In the genomic region with DNA sequence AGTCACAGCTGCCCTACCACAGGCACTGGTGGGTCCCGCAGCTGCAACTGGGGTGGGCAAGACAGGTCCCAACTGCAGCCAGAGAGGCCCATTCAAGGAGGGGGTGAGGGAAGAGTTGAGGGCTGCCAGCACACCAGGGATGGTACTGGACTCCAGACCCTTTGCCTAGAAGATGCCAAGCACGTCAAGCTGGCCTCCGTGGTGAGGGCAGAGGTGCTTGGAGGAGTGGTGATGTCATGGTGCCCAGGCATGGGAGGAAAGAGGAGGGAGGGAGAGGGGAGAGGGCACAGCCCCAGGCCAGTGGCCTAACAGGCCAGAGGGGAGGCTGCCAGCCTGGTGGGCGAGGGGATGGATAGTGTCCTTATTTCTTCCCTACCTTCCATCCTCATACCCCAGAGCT, we compare ENCODE assay signal across 3 cellular contexts.
TF ChIP-seq lines count a peak whose summit lies in the region.

No MANE protein-coding gene starts in this region.

TF ChIP-seq in H1, 55 proteins besides CTCF, POLR2A, EP300 and RAD21:
- TF ChIP-seq KDM1A (IDR thresholded peaks at IDR 0.05; ENCODE audit: borderline replicate concordance, low read length) (no peak), NANOG (IDR thresholded peaks at IDR 0.05; ENCODE audit: insufficient read depth, low read depth, low read length, poor library complexity, severe bottlenecking) (no peak), SP2 (IDR thresholded peaks at IDR 0.05; ENCODE audit: low read length) (no peak), SIN3A (conservative IDR thresholded peaks at IDR 0.05 in 1 of 2, IDR thresholded peaks at IDR 0.05 in 1 of 2; ENCODE audit: low read depth in 1 of 2, low read length in 2 of 2) (no peak), JUN (IDR thresholded peaks at IDR 0.05; ENCODE audit: low read depth, low read length) (no peak), CTBP2 (IDR thresholded peaks at IDR 0.05; ENCODE audit: borderline replicate concordance, insufficient read depth, insufficient read length, low read length) (no peak), KDM5A (IDR thresholded peaks at IDR 0.05; ENCODE audit: low read length) (no peak), TEAD4 (IDR thresholded peaks at IDR 0.05; ENCODE audit: low read depth, low read length) (no peak)
TF ChIP-seq in H1: peak in this region for 0.

TF ChIP-seq in SK-N-SH treated with all-trans-retinoic acid at 6 μM for 48 hours, 23 proteins besides CTCF, POLR2A, EP300 and RAD21:
- TF ChIP-seq ZNF565 (CRISPR knock-in tag; conservative IDR thresholded peaks at IDR 0.05; ENCODE audit: low read depth) (no peak), ZC3H10 (CRISPR knock-in tag; IDR thresholded peaks at IDR 0.05) (no peak), ZNF70 (CRISPR knock-in tag; IDR thresholded peaks at IDR 0.05) (no peak), TOX (CRISPR knock-in tag; IDR thresholded peaks at IDR 0.05; ENCODE audit: borderline replicate concordance) (no peak), ESRRG (CRISPR knock-in tag; IDR thresholded peaks at IDR 0.05) (no peak), PPARA (CRISPR knock-in tag; IDR thresholded peaks at IDR 0.05; ENCODE audit: borderline replicate concordance) (no peak), ZFP30 (CRISPR knock-in tag; IDR thresholded peaks at IDR 0.05) (no peak), GLIS3 (CRISPR knock-in tag; IDR thresholded peaks at IDR 0.05) (no peak), BACH2 (CRISPR knock-in tag; IDR thresholded peaks at IDR 0.05; ENCODE audit: borderline replicate concordance) (no peak), TCF4 (CRISPR knock-in tag; IDR thresholded peaks at IDR 0.05; ENCODE audit: borderline replicate concordance) (no peak)
- TF ChIP-seq, protein P1, sequence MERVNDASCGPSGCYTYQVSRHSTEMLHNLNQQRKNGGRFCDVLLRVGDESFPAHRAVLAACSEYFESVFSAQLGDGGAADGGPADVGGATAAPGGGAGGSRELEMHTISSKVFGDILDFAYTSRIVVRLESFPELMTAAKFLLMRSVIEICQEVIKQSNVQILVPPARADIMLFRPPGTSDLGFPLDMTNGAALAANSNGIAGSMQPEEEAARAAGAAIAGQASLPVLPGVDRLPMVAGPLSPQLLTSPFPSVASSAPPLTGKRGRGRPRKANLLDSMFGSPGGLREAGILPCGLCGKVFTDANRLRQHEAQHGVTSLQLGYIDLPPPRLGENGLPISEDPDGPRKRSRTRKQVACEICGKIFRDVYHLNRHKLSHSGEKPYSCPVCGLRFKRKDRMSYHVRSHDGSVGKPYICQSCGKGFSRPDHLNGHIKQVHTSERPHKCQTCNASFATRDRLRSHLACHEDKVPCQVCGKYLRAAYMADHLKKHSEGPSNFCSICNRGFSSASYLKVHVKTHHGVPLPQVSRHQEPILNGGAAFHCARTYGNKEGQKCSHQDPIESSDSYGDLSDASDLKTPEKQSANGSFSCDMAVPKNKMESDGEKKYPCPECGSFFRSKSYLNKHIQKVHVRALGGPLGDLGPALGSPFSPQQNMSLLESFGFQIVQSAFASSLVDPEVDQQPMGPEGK (CRISPR knock-in tag; IDR thresholded peaks at IDR 0.05; ENCODE audit: borderline replicate concordance): no peak
- TF ChIP-seq, protein P2, sequence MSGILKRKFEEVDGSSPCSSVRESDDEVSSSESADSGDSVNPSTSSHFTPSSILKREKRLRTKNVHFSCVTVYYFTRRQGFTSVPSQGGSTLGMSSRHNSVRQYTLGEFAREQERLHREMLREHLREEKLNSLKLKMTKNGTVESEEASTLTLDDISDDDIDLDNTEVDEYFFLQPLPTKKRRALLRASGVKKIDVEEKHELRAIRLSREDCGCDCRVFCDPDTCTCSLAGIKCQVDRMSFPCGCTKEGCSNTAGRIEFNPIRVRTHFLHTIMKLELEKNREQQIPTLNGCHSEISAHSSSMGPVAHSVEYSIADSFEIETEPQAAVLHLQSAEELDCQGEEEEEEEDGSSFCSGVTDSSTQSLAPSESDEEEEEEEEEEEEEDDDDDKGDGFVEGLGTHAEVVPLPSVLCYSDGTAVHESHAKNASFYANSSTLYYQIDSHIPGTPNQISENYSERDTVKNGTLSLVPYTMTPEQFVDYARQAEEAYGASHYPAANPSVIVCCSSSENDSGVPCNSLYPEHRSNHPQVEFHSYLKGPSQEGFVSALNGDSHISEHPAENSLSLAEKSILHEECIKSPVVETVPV (CRISPR knock-in tag; IDR thresholded peaks at IDR 0.05): no peak
- TF ChIP-seq, protein P3, sequence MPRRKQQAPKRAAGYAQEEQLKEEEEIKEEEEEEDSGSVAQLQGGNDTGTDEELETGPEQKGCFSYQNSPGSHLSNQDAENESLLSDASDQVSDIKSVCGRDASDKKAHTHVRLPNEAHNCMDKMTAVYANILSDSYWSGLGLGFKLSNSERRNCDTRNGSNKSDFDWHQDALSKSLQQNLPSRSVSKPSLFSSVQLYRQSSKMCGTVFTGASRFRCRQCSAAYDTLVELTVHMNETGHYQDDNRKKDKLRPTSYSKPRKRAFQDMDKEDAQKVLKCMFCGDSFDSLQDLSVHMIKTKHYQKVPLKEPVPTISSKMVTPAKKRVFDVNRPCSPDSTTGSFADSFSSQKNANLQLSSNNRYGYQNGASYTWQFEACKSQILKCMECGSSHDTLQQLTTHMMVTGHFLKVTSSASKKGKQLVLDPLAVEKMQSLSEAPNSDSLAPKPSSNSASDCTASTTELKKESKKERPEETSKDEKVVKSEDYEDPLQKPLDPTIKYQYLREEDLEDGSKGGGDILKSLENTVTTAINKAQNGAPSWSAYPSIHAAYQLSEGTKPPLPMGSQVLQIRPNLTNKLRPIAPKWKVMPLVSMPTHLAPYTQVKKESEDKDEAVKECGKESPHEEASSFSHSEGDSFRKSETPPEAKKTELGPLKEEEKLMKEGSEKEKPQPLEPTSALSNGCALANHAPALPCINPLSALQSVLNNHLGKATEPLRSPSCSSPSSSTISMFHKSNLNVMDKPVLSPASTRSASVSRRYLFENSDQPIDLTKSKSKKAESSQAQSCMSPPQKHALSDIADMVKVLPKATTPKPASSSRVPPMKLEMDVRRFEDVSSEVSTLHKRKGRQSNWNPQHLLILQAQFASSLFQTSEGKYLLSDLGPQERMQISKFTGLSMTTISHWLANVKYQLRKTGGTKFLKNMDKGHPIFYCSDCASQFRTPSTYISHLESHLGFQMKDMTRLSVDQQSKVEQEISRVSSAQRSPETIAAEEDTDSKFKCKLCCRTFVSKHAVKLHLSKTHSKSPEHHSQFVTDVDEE (CRISPR knock-in tag; IDR thresholded peaks at IDR 0.05): no peak
- TF ChIP-seq, protein P4, sequence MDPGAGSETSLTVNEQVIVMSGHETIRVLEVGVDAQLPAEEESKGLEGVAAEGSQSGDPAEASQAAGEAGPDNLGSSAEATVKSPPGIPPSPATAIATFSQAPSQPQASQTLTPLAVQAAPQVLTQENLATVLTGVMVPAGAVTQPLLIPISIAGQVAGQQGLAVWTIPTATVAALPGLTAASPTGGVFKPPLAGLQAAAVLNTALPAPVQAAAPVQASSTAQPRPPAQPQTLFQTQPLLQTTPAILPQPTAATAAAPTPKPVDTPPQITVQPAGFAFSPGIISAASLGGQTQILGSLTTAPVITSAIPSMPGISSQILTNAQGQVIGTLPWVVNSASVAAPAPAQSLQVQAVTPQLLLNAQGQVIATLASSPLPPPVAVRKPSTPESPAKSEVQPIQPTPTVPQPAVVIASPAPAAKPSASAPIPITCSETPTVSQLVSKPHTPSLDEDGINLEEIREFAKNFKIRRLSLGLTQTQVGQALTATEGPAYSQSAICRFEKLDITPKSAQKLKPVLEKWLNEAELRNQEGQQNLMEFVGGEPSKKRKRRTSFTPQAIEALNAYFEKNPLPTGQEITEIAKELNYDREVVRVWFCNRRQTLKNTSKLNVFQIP (CRISPR knock-in tag; IDR thresholded peaks at IDR 0.05; ENCODE audit: borderline replicate concordance, low read depth): no peak

TF ChIP-seq in HEK293T, 16 proteins besides CTCF, POLR2A, EP300 and RAD21:
- TF ChIP-seq CTBP1 (IDR thresholded peaks at IDR 0.05; ENCODE audit: borderline replicate concordance) (no peak), SUZ12 (IDR thresholded peaks at IDR 0.05) (no peak), FOXK2 (IDR thresholded peaks at IDR 0.05) (no peak), FOXM1 (IDR thresholded peaks at IDR 0.05; ENCODE audit: borderline replicate concordance) (no peak), ELF4 (IDR thresholded peaks at IDR 0.05) (no peak), ZNF384 (IDR thresholded peaks at IDR 0.05) (no peak), BHLHE40 (IDR thresholded peaks at IDR 0.05; ENCODE audit: borderline replicate concordance) (no peak), HDGF (IDR thresholded peaks at IDR 0.05; ENCODE audit: borderline replicate concordance) (no peak), LEF1 (IDR thresholded peaks at IDR 0.05; ENCODE audit: borderline replicate concordance) (no peak), L3MBTL2 (conservative IDR thresholded peaks at IDR 0.05) (no peak), NFRKB (IDR thresholded peaks at IDR 0.05) (no peak), SP1 (IDR thresholded peaks at IDR 0.05) (no peak), ARNT (IDR thresholded peaks at IDR 0.05) (no peak), FOXA1 (IDR thresholded peaks at IDR 0.05) (no peak), TARDBP (IDR thresholded peaks at IDR 0.05) (no peak)
- TF ChIP-seq, protein P5, sequence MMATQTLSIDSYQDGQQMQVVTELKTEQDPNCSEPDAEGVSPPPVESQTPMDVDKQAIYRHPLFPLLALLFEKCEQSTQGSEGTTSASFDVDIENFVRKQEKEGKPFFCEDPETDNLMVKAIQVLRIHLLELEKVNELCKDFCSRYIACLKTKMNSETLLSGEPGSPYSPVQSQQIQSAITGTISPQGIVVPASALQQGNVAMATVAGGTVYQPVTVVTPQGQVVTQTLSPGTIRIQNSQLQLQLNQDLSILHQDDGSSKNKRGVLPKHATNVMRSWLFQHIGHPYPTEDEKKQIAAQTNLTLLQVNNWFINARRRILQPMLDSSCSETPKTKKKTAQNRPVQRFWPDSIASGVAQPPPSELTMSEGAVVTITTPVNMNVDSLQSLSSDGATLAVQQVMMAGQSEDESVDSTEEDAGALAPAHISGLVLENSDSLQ (IDR thresholded peaks at IDR 0.05): no peak
TF ChIP-seq in HEK293T: peak in this region for 0.
